Comparison of ENCODE assay signal across 1 cellular context in the genomic region with DNA sequence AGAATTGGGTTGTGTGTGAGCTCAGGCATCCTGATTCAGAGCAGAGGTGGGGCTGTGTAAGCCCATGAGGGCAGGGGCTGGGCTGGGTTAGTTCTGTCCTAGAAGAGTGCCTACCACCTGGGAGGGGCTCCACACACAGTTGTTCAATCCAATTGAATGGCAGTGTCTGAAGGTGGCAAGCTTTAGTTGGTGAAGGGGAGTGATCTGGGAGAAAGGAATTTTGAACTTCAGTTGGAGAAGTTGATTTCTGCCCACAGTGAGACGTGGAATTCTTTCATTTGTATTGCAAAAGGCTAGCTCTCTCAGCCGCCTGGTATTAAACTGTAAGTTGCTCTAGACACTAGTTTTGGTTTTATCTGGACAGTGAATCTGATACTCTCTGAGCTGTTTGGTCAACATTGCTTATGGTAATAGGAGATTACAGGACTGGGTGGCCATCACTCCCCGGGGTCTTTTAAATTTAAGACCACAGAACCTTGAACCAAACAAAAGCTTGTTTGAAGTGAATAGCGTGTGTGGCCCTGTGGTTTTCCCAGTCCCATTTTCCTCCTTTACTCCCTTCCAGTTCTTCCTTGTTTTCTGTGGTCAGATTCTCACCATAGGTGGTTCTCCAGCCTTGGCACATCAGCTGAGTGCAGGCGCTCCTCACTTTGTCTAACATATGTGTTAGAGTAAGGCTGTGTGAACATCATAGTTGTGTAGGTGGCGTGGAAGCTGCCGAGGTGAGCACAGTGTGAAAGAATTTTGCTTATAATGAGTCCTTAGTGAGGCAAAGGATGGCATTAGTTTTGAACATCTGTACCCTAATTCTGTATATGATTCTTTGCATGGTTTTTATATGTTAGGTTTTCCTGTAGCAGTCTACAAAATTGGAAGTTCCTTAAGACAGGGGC.
TF ChIP-seq lines count a peak whose summit lies in the region.

No MANE protein-coding gene starts in this region.

TF ChIP-seq in IMR-90, 13 proteins besides CTCF, POLR2A, EP300 and RAD21:
- no peak for TF ChIP-seq FOS (IDR thresholded peaks at IDR 0.05; ENCODE audit: low read depth, low read length)
- TF ChIP-seq MAZ (IDR thresholded peaks at IDR 0.05; ENCODE audit: borderline replicate concordance, low read depth, low read length) = no peak
- no peak for TF ChIP-seq RCOR1 (IDR thresholded peaks at IDR 0.05; ENCODE audit: insufficient replicate concordance, low read length)
- TF ChIP-seq MXI1 (IDR thresholded peaks at IDR 0.05; ENCODE audit: borderline replicate concordance, low read depth, low read length) = no peak
- TF ChIP-seq BHLHE40 (IDR thresholded peaks at IDR 0.05; ENCODE audit: low read depth, low read length) = no peak
- no peak for TF ChIP-seq NFE2L2 (IDR thresholded peaks at IDR 0.05; ENCODE audit: low read depth, low read length)
- no peak for TF ChIP-seq MAFK (IDR thresholded peaks at IDR 0.05; ENCODE audit: low read depth, low read length)
- TF ChIP-seq RFX5 (IDR thresholded peaks at IDR 0.05; ENCODE audit: low read depth, low read length) = no peak
- TF ChIP-seq ELK1 (IDR thresholded peaks at IDR 0.05; ENCODE audit: borderline replicate concordance, low read depth, low read length) = no peak
- no peak for TF ChIP-seq CHD1 (IDR thresholded peaks at IDR 0.05; ENCODE audit: low read depth, low read length)
- TF ChIP-seq USF2 (IDR thresholded peaks at IDR 0.05; ENCODE audit: low read depth, low read length) = no peak
- no peak for TF ChIP-seq CEBPB (IDR thresholded peaks at IDR 0.05; ENCODE audit: low read depth, low read length)
- TF ChIP-seq SMC3 (IDR thresholded peaks at IDR 0.05; ENCODE audit: low read depth, low read length) = no peak
